Comparison of ENCODE assay signal across 18 cellular contexts in the genomic region with DNA sequence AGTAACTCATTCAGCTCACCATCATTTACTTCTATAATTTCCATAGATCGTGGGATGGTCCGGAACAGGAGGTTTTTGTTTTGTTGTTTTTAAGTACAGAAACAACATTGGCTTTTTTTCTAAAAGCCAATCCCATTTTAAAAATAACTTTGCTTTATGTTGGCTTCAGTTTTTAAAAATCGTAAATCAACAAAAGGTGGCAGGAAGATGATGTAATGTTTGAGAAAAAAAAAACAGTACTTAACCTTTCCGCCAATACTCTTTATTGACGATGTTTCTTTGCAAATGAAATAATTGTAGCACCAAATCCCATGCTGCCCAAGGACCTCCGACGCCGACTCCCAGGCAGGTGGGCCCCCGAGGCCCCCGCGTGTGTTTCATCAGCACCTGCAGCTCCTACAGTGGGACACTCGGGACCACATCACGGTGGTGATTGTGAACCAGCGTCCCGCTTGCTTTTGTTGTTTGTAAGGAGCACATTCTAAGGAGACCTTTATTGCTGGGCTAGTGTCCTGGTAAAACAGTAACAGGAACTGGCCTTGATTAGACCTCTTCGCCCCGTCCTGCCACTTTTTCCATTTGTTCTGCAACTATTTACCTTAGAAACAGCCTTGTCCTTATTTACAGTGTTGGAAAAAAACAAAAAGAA.
DNase-seq lines count a peak whose midpoint lies in the region; ATAC-seq and TF ChIP-seq lines count a peak whose summit lies in the region.
"Had no signal": no experiment of that assay in that cellular context is flagged by ENCODE, and none has a peak within 500 bp of the region (broad histone marks: within the 10 kb centered on the region; RNA-seq: fewer than 3 reads in every experiment).

No MANE protein-coding gene starts in this region.

- POLR2A ChIA-PET in WTC11 (lab: Charles Lee): no interaction called here

- peaks cover 26% of the 10 kb centered on the region for H3K36me3 ChIP-seq in upper lobe of right lung
- H3K36me3 ChIP-seq in body of pancreas (replicated peaks in 1 of 2; ENCODE audit: insufficient read depth in 1 of 2, low read depth in 2 of 2): peaks cover 0 to 2% of the 10 kb centered on the region in 2 donors
- H3K36me3 ChIP-seq: thoracic aorta had no signal

- H3K27me3 ChIP-seq in upper lobe of right lung: no peaks in the 10 kb centered on the region
- H3K27me3 ChIP-seq in body of pancreas: no peaks in the 10 kb centered on the region
- H3K27me3 ChIP-seq: SJSA1 had no signal

- no peak overlapping the region for H3K4me3 ChIP-seq in upper lobe of right lung
- H3K4me3 ChIP-seq in body of pancreas: no peak overlapping the region
- H3K4me3 ChIP-seq: SJSA1, thoracic aorta had no signal

- H3K36me3 Mint-ChIP-seq in activated naive CD4-positive, alpha-beta T cell treated with anti-CD3 and anti-CD28 coated beads, Interleukin-2, amount 50 U/mL, for 24 hours: peaks cover 27% of the 10 kb centered on the region
- peaks cover 12% of the 10 kb centered on the region; the same call in 1 of the 2 replicates for H3K36me3 Mint-ChIP-seq in WTC11
- H3K36me3 Mint-ChIP-seq: natural killer cell had no signal

- H3K27ac ChIP-seq in epithelial cell of prostate (peak overlapping the region; percentile 47), upper lobe of right lung (no peak overlapping the region), body of pancreas (no peak overlapping the region)
- H3K27ac ChIP-seq: parathyroid adenoma, SJSA1, thoracic aorta, WERI-Rb-1 had no signal

- H3K9me3 ChIP-seq in upper lobe of right lung (no peaks in the 10 kb centered on the region), body of pancreas (no peaks in the 10 kb centered on the region)
- H3K9me3 ChIP-seq: SJSA1, thoracic aorta had no signal

- H3K27ac Mint-ChIP-seq in activated naive CD4-positive, alpha-beta T cell treated with anti-CD3 and anti-CD28 coated beads, Interleukin-2, amount 50 U/mL, for 24 hours: peak overlapping the region; percentile 86
- H3K27ac Mint-ChIP-seq in WTC11: peak overlapping the region; percentile 51
- H3K27ac Mint-ChIP-seq: natural killer cell; stimulated activated memory B cell treated with anti-CD40 and anti-IgM and Interleukin-4, amounts not matched to agents 10 μg/mL and 1 μg/mL and 100 μg/mL, for 72 hours had no signal

- ATAC-seq in WTC11: no peak
- no peak for ATAC-seq in upper lobe of right lung
- ATAC-seq in body of pancreas: no peak
- no peak for ATAC-seq in GM21619 (IDR thresholded peaks at IDR 0.05; ENCODE audit: unreplicated experiment)
- ATAC-seq: effector memory CD8-positive, alpha-beta T cell; left colon; natural killer cell; stimulated activated memory B cell treated with anti-CD40 and anti-IgM and Interleukin-4, amounts not matched to agents 10 μg/mL and 1 μg/mL and 100 μg/mL, for 72 hours had no signal

- CTCF ChIA-PET in WTC11 (lab: Charles Lee): no interaction called here

- no peak for TF ChIP-seq POLR2A in body of pancreas (IDR thresholded peaks at IDR 0.05)

- no peak overlapping the region for H3K4me3 Mint-ChIP-seq in activated naive CD4-positive, alpha-beta T cell treated with anti-CD3 and anti-CD28 coated beads, Interleukin-2, amount 50 U/mL, for 24 hours
- H3K4me3 Mint-ChIP-seq in WTC11: no peak overlapping the region
- H3K4me3 Mint-ChIP-seq: effector memory CD8-positive, alpha-beta T cell; natural killer cell; stimulated activated memory B cell treated with anti-CD40 and anti-IgM and Interleukin-4, amounts not matched to agents 10 μg/mL and 1 μg/mL and 100 μg/mL, for 72 hours; T-helper 1 cell treated with Interleukin-12 subunit alpha and Interleukin-12 subunit beta and Interleukin-4 antibody, amounts not matched to agents 30 μg/mL and 1 μg/mL, for 36 hours had no signal

- 41 to 53% methylated on average over 17 of the region's 17 CpGs for WGBS in body of pancreas, 2 donors

- H3K27me3 Mint-ChIP-seq in activated naive CD4-positive, alpha-beta T cell treated with anti-CD3 and anti-CD28 coated beads, Interleukin-2, amount 50 U/mL, for 24 hours: no peaks in the 10 kb centered on the region
- H3K27me3 Mint-ChIP-seq in WTC11 (ENCODE audit: low read depth): no peaks in the 10 kb centered on the region
- H3K27me3 Mint-ChIP-seq: effector memory CD8-positive, alpha-beta T cell; stimulated activated memory B cell treated with anti-CD40 and anti-IgM and Interleukin-4, amounts not matched to agents 10 μg/mL and 1 μg/mL and 100 μg/mL, for 72 hours had no signal

- intact Hi-C loops in upper lobe of right lung (cut with DNase I): no loop called here
- intact Hi-C loops in body of pancreas (cut with DNase I): no loop called here

- no peak for DNase-seq in activated naive CD4-positive, alpha-beta T cell (lab: John Stamatoyannopoulos, UW)
- no peak for DNase-seq in WTC11 (ENCODE audit: low spot score)
- no peak for DNase-seq in epithelial cell of prostate (ENCODE audit: low read depth, low spot score)
- peak; percentile 30 for DNase-seq in upper lobe of right lung
- no peak for DNase-seq in body of pancreas
- DNase-seq: activated effector memory CD4-positive, alpha-beta T cell treated with anti-CD3 and anti-CD28 coated beads, Interleukin-2, amount 50 U/mL, for 16 hours; effector memory CD8-positive, alpha-beta T cell; left colon; natural killer cell; stimulated activated CD4-positive, alpha-beta T cell treated with anti-CD3 and anti-CD28 coated beads, Interleukin-1b, Interleukin-23, amount 100 ng/mL, for 48 hours; WERI-Rb-1 had no signal

- no peaks in the 10 kb centered on the region for H3K9me3 Mint-ChIP-seq in activated naive CD4-positive, alpha-beta T cell treated with anti-CD3 and anti-CD28 coated beads, Interleukin-2, amount 50 U/mL, for 24 hours
- no peaks in the 10 kb centered on the region for H3K9me3 Mint-ChIP-seq in WTC11
- H3K9me3 Mint-ChIP-seq: effector memory CD8-positive, alpha-beta T cell; natural killer cell; stimulated activated memory B cell treated with anti-CD40 and anti-IgM and Interleukin-4, amounts not matched to agents 10 μg/mL and 1 μg/mL and 100 μg/mL, for 72 hours; T-helper 1 cell treated with Interleukin-12 subunit alpha and Interleukin-12 subunit beta and Interleukin-4 antibody, amounts not matched to agents 30 μg/mL and 1 μg/mL, for 36 hours had no signal

- TF ChIP-seq CTCF in WTC11 (IDR thresholded peaks at IDR 0.05): no peak
- TF ChIP-seq CTCF in upper lobe of right lung (IDR thresholded peaks at IDR 0.05): no peak
- TF ChIP-seq CTCF in body of pancreas (IDR thresholded peaks at IDR 0.05): no peak

- peaks cover 84% of the 10 kb centered on the region for H3K4me1 Mint-ChIP-seq in activated naive CD4-positive, alpha-beta T cell treated with anti-CD3 and anti-CD28 coated beads, Interleukin-2, amount 50 U/mL, for 24 hours
- H3K4me1 Mint-ChIP-seq in WTC11: peaks cover 7% of the 10 kb centered on the region

- peaks cover 1% of the 10 kb centered on the region for H3K4me1 ChIP-seq in upper lobe of right lung
- peaks cover 9% of the 10 kb centered on the region for H3K4me1 ChIP-seq in body of pancreas
- H3K4me1 ChIP-seq: parathyroid adenoma had no signal

TF ChIP-seq in WTC11, 78 proteins besides CTCF, POLR2A, EP300 and RAD21 (continues in another document):
- TF ChIP-seq ATF2 (CRISPR knock-in tag; IDR thresholded peaks at IDR 0.05; ENCODE audit: borderline replicate concordance, low read depth): no peak
- TF ChIP-seq, protein P1, sequence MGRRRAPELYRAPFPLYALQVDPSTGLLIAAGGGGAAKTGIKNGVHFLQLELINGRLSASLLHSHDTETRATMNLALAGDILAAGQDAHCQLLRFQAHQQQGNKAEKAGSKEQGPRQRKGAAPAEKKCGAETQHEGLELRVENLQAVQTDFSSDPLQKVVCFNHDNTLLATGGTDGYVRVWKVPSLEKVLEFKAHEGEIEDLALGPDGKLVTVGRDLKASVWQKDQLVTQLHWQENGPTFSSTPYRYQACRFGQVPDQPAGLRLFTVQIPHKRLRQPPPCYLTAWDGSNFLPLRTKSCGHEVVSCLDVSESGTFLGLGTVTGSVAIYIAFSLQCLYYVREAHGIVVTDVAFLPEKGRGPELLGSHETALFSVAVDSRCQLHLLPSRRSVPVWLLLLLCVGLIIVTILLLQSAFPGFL (CRISPR knock-in tag; IDR thresholded peaks at IDR 0.05; ENCODE audit: borderline replicate concordance): no peak
- TF ChIP-seq SMAD3 (CRISPR knock-in tag; IDR thresholded peaks at IDR 0.05; ENCODE audit: borderline replicate concordance): no peak
- no peak for TF ChIP-seq ZNF317 (CRISPR knock-in tag; IDR thresholded peaks at IDR 0.05; ENCODE audit: borderline replicate concordance, low read depth)
- no peak for TF ChIP-seq ZNF121 (CRISPR knock-in tag; IDR thresholded peaks at IDR 0.05)
